Comparison of ENCODE assay signal across 1 cellular context in the genomic region with DNA sequence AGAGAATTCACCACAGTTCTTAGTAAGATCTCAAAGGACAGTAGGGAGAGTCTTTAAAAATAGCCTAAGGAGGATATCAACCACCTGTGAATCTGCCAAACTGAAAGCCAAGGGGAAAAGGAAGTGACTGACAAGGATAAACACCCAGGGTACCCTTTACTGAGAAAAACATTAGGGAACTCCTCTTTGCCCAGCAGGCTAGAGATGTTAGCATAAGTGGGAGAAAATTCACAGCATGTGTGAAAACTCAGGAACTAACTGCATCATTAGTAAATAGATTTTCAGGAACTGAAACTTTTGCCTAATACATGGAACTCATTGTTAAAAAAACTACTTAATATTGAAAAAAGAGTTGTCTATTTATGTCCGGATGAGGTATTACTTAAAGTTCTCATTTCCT.
TF ChIP-seq lines count a peak whose summit lies in the region.

No MANE protein-coding gene starts in this region.

TF ChIP-seq in GM12878, 131 proteins besides CTCF, POLR2A, EP300 and RAD21 (continued from another document):
- TF ChIP-seq, protein P1, sequence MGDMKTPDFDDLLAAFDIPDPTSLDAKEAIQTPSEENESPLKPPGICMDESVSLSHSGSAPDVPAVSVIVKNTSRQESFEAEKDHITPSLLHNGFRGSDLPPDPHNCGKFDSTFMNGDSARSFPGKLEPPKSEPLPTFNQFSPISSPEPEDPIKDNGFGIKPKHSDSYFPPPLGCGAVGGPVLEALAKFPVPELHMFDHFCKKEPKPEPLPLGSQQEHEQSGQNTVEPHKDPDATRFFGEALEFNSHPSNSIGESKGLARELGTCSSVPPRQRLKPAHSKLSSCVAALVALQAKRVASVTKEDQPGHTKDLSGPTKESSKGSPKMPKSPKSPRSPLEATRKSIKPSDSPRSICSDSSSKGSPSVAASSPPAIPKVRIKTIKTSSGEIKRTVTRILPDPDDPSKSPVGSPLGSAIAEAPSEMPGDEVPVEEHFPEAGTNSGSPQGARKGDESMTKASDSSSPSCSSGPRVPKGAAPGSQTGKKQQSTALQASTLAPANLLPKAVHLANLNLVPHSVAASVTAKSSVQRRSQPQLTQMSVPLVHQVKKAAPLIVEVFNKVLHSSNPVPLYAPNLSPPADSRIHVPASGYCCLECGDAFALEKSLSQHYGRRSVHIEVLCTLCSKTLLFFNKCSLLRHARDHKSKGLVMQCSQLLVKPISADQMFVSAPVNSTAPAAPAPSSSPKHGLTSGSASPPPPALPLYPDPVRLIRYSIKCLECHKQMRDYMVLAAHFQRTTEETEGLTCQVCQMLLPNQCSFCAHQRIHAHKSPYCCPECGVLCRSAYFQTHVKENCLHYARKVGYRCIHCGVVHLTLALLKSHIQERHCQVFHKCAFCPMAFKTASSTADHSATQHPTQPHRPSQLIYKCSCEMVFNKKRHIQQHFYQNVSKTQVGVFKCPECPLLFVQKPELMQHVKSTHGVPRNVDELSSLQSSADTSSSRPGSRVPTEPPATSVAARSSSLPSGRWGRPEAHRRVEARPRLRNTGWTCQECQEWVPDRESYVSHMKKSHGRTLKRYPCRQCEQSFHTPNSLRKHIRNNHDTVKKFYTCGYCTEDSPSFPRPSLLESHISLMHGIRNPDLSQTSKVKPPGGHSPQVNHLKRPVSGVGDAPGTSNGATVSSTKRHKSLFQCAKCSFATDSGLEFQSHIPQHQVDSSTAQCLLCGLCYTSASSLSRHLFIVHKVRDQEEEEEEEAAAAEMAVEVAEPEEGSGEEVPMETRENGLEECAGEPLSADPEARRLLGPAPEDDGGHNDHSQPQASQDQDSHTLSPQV (IDR thresholded peaks at IDR 0.05): no peak
